Comparison of ENCODE assay signal across 9 cellular contexts in genomic region chr15:41779662-41780157, GRCh38. TPM values are rescaled to one million over a fixed set of nuclear protein-coding genes. Genes with fewer than 3 reads are reported as not detected.
DNase-seq lines count a peak whose midpoint lies in the region; ATAC-seq and TF ChIP-seq lines count a peak whose summit lies in the region.
"Had no signal": no experiment of that assay in that cellular context is flagged by ENCODE, and none has a peak within 500 bp of the region (broad histone marks: within the 10 kb centered on the region; RNA-seq: fewer than 3 reads in every experiment).

No MANE protein-coding gene starts in this region.

- peaks cover 40% of the 10 kb centered on the region for H3K4me1 ChIP-seq in smooth muscle cell (ENCODE audit: low read depth)

- no peaks in the 10 kb centered on the region for H3K9me3 Mint-ChIP-seq in T-helper 1 cell treated with Interleukin-12 subunit alpha and Interleukin-12 subunit beta and Interleukin-4 antibody, amounts not matched to agents 30 μg/mL and 1 μg/mL, for 36 hours
- H3K9me3 Mint-ChIP-seq in WTC11: peaks cover 4% of the 10 kb centered on the region

- no peaks in the 10 kb centered on the region for H3K36me3 ChIP-seq in smooth muscle cell (ENCODE audit: low read depth)

- H2AFZ ChIP-seq in smooth muscle cell (ENCODE audit: low read depth): no peak overlapping the region

- peaks cover 12% of the 10 kb centered on the region for H3K36me3 Mint-ChIP-seq in T-helper 1 cell treated with Interleukin-12 subunit alpha and Interleukin-12 subunit beta and Interleukin-4 antibody, amounts not matched to agents 30 μg/mL and 1 μg/mL, for 36 hours (ENCODE audit: low read depth)
- peaks cover 3% of the 10 kb centered on the region; the same call in 1 of the 2 replicates for H3K36me3 Mint-ChIP-seq in WTC11

- ATAC-seq in WTC11 (no peak), Right ventricle myocardium superior (ENCODE audit: poor library complexity) (peak; percentile 84), GM19351 (IDR thresholded peaks at IDR 0.05; ENCODE audit: unreplicated experiment) (no peak)

- CTCF ChIA-PET in WTC11 (lab: Charles Lee): interaction anchor here (1.1 kb wide), 1 partner anchor 125 kb away, joined by 3 read pairs; no protein-coding TSS in a partner anchor

- H3K27ac Mint-ChIP-seq in T-helper 1 cell treated with Interleukin-12 subunit alpha and Interleukin-12 subunit beta and Interleukin-4 antibody, amounts not matched to agents 30 μg/mL and 1 μg/mL, for 36 hours: peak overlapping the region; percentile 67
- H3K27ac Mint-ChIP-seq in WTC11: peak overlapping the region; percentile 71

- H3K9ac ChIP-seq in smooth muscle cell (ENCODE audit: low read depth): no peak overlapping the region

- 80% methylated on average over 4 of the region's 4 CpGs for WGBS in smooth muscle cell (ENCODE audit: low lambda C conversion rate)

- POLR2A ChIA-PET in WTC11 (lab: Charles Lee): interaction anchor here (0.6 kb wide), 1 partner anchor 366 kb away, joined by 5 read pairs; no protein-coding TSS in a partner anchor

- H3K79me2 ChIP-seq in smooth muscle cell (ENCODE audit: low read depth): peaks cover 32% of the 10 kb centered on the region

- H3K4me3 Mint-ChIP-seq in T-helper 1 cell treated with Interleukin-12 subunit alpha and Interleukin-12 subunit beta and Interleukin-4 antibody, amounts not matched to agents 30 μg/mL and 1 μg/mL, for 36 hours: peak overlapping the region; percentile 21
- no peak overlapping the region for H3K4me3 Mint-ChIP-seq in WTC11

- peaks cover 23% of the 10 kb centered on the region for H3F3A ChIP-seq in smooth muscle cell (ENCODE audit: low read depth)

- H3K27me3 ChIP-seq in smooth muscle cell (ENCODE audit: low read depth): no peaks in the 10 kb centered on the region

- H3K4me2 ChIP-seq in smooth muscle cell: peak overlapping the region; percentile 38

- peak overlapping the region; percentile 48 for H3K27ac ChIP-seq in smooth muscle cell (ENCODE audit: low read depth)

- no peak overlapping the region for H3K4me3 ChIP-seq in smooth muscle cell

- TF ChIP-seq CTCF in WTC11 (IDR thresholded peaks at IDR 0.05): no peak
- no peak for TF ChIP-seq CTCF in smooth muscle cell (IDR thresholded peaks at IDR 0.05; ENCODE audit: borderline replicate concordance, insufficient read depth, poor library complexity, severe bottlenecking)

- peaks cover 74% of the 10 kb centered on the region for H4K20me1 ChIP-seq in smooth muscle cell (ENCODE audit: low read depth)

- intact Hi-C loops in Right ventricle myocardium superior (cut with DNase I): no loop called here

- no peaks in the 10 kb centered on the region for H3K9me3 ChIP-seq in smooth muscle cell (replicated peaks; ENCODE audit: low read depth)

- H3K4me1 Mint-ChIP-seq in T-helper 1 cell treated with Interleukin-12 subunit alpha and Interleukin-12 subunit beta and Interleukin-4 antibody, amounts not matched to agents 30 μg/mL and 1 μg/mL, for 36 hours (ENCODE audit: low read depth): peaks cover 56% of the 10 kb centered on the region
- H3K4me1 Mint-ChIP-seq in WTC11: peaks cover 51% of the 10 kb centered on the region

- DNase-seq in T-helper 1 cell: no peak
- DNase-seq in WTC11 (ENCODE audit: low spot score): no peak
- DNase-seq in Right ventricle myocardium superior: no peak
- no peak for DNase-seq in smooth muscle cell (lab: John Stamatoyannopoulos, UW; ENCODE audit: unreplicated experiment)
- no peak for DNase-seq in AG08395 (ENCODE audit: low spot score)
- no peak for DNase-seq in stimulated activated naive CD4-positive, alpha-beta T cell (lab: John Stamatoyannopoulos, UW)
- DNase-seq: aorta had no signal

- H3K27me3 Mint-ChIP-seq in T-helper 1 cell treated with Interleukin-12 subunit alpha and Interleukin-12 subunit beta and Interleukin-4 antibody, amounts not matched to agents 30 μg/mL and 1 μg/mL, for 36 hours (ENCODE audit: low read depth): no peaks in the 10 kb centered on the region
- no peaks in the 10 kb centered on the region for H3K27me3 Mint-ChIP-seq in WTC11 (ENCODE audit: low read depth)

TF ChIP-seq in WTC11, 78 proteins besides CTCF, POLR2A, EP300 and RAD21:
- TF ChIP-seq NFATC4 (CRISPR knock-in tag; IDR thresholded peaks at IDR 0.05): no peak
- no peak for TF ChIP-seq ATF1 (CRISPR knock-in tag; IDR thresholded peaks at IDR 0.05)
- no peak for TF ChIP-seq ZNF671 (CRISPR knock-in tag; IDR thresholded peaks at IDR 0.05)
- TF ChIP-seq MAX (CRISPR knock-in tag; IDR thresholded peaks at IDR 0.05): no peak
- TF ChIP-seq ZNF232 (CRISPR knock-in tag; IDR thresholded peaks at IDR 0.05): no peak
- no peak for TF ChIP-seq ERG (CRISPR knock-in tag; IDR thresholded peaks at IDR 0.05)
- no peak for TF ChIP-seq HMGXB4 (CRISPR knock-in tag; IDR thresholded peaks at IDR 0.05)
- TF ChIP-seq MYBL2 (CRISPR knock-in tag; IDR thresholded peaks at IDR 0.05): no peak
- no peak for TF ChIP-seq GRHL2 (CRISPR knock-in tag; IDR thresholded peaks at IDR 0.05; ENCODE audit: insufficient replicate concordance, severe bottlenecking)
- no peak for TF ChIP-seq ETV6 (CRISPR knock-in tag; IDR thresholded peaks at IDR 0.05)
- no peak for TF ChIP-seq RELA (CRISPR knock-in tag; IDR thresholded peaks at IDR 0.05; ENCODE audit: borderline replicate concordance)
- no peak for TF ChIP-seq ZNF263 (CRISPR knock-in tag; IDR thresholded peaks at IDR 0.05; ENCODE audit: low read depth)
- no peak for TF ChIP-seq MXD4 (CRISPR knock-in tag; IDR thresholded peaks at IDR 0.05; ENCODE audit: borderline replicate concordance)
- TF ChIP-seq ZSCAN18 (CRISPR knock-in tag; IDR thresholded peaks at IDR 0.05): no peak
- no peak for TF ChIP-seq JAZF1 (CRISPR knock-in tag; IDR thresholded peaks at IDR 0.05)

RNA-seq across cellular contexts. Expression of gene MAPKBP1, which starts 5.4 kb away (rescaled TPM):
- 11.0 to 14.5 TPM (median 12.9 TPM) in 3 replicates for total RNA-seq in WTC11 (2021)
- 15.1 TPM for total RNA-seq in Right ventricle myocardium superior
- total RNA-seq in smooth muscle cell: 9.0 and 10.7 TPM in 2 replicates
- 6.6 and 9.3 TPM in 2 replicates for polyA plus RNA-seq in smooth muscle cell

RNA-seq across cellular contexts. Expression of gene JMJD7, which starts 48.2 kb away (rescaled TPM):
- total RNA-seq in WTC11 (2021) (14.8 to 19.9 TPM (median 18.2 TPM) in 3 replicates), Right ventricle myocardium superior (14.3 TPM), smooth muscle cell (5.0 TPM in 1 of 2 replicates, not detected in the other)
- polyA plus RNA-seq in smooth muscle cell: 3.3 and 7.8 TPM in 2 replicates

RNA-seq across cellular contexts. Expression of gene PLA2G4B, which starts 58.9 kb away (rescaled TPM):
- total RNA-seq in WTC11 (2021) (5.5 to 11.0 TPM (median 7.9 TPM) in 3 replicates), Right ventricle myocardium superior (3.6 TPM), smooth muscle cell (0.85 and 4.2 TPM in 2 replicates)
- polyA plus RNA-seq in smooth muscle cell: 2.2 and 9.5 TPM in 2 replicates
